In the genomic region with DNA sequence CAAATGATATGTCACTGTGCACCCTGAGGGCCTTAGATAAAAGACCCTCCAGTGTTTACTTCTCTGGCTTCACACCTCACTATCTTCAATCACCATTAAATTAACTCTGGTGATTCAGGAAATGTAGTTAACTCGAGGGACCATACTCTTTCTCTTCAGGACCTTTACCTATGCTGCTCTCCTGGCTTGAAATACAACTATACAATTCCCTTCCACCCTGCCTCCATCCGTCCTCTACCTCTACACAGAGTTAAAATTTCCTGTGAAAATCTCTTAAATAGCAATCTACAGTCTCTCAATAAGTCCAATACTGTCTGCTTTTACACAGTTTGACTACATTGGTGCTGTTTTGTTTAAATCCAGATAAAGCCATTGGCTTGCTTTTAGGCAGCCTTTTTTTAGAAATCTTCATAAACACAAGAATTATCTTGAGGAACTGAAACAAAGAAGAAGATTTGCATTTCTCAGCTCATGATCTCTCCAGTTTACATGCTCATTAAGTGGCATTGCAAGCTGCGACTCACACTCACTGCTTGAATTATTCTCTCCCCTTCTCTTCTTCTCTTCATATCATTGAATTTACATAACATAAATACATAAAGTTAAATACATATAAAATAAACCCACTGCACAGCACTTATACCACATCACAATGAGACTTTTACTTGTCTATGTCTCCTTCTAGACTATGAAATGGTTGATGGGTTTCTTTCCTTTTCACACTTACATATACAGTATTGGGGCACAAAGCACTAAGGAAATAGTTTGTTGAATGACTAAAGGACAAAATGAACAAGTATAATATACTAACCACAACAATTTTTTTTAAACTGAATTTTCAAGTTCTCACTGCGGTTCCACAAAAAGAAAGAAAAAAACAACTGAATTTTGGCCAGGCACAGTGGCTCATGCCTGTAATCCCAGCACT, we compare ENCODE assay signal across 10 cellular contexts.
DNase-seq lines count a peak whose midpoint lies in the region; ATAC-seq lines count a peak whose summit lies in the region.
"Had no signal": no experiment of that assay in that cellular context is flagged by ENCODE, and none has a peak within 500 bp of the region (broad histone marks: within the 10 kb centered on the region; RNA-seq: fewer than 3 reads in every experiment).

No MANE protein-coding gene starts in this region.

- H3K27ac ChIP-seq in substantia nigra (ENCODE audit: low read depth, low read length, poor library complexity, severe bottlenecking) = no peak overlapping the region

- peak; percentile 7 for DNase-seq in NOMO-1 (lab: John Stamatoyannopoulos, UW; ENCODE audit: unreplicated experiment in 2 of 2)
- DNase-seq in NOMO-1 treated with dmso at 0.1 percent for 144 hours (lab: John Stamatoyannopoulos, UW; ENCODE audit: unreplicated experiment) = no peak
- DNase-seq in NCI-H69 (lab: John Stamatoyannopoulos, UW) = no peak
- no peak for DNase-seq in substantia nigra (lab: John Stamatoyannopoulos, UW)
- DNase-seq in activated effector memory CD4-positive, alpha-beta T cell treated with anti-CD3 and anti-CD28 coated beads, Interleukin-2, amount 50 U/mL, for 16 hours = no peak
- DNase-seq in hippocampal formation (lab: John Stamatoyannopoulos, UW) = no peak
- DNase-seq: activated gamma-delta T cell treated with Interleukin-2 at 50 U/mL for 16 hours, NCI-H82 had no signal

- ATAC-seq in HG02623 (IDR thresholded peaks at IDR 0.05; ENCODE audit: unreplicated experiment) (peak; percentile 97), HG03460 (IDR thresholded peaks at IDR 0.05; ENCODE audit: unreplicated experiment) (peak; percentile 97)

Comparison
In these comparisons a context has a peak if more than half of its experiments do, and no peak if none do; other contexts are left out.
1. DNase-seq: peak in NOMO-1 (2 of 2); none in NOMO-1 treated with dmso at 0.1 percent for 144 hours (single experiment), NCI-H69 (single experiment), substantia nigra (0 of 49), activated effector memory CD4-positive, alpha-beta T cell treated with anti-CD3 and anti-CD28 coated beads, Interleukin-2, amount 50 U/mL, for 16 hours (single experiment) and hippocampal formation (0 of 2).